Comparison of ENCODE assay signal across 1 cellular context in the genomic region with DNA sequence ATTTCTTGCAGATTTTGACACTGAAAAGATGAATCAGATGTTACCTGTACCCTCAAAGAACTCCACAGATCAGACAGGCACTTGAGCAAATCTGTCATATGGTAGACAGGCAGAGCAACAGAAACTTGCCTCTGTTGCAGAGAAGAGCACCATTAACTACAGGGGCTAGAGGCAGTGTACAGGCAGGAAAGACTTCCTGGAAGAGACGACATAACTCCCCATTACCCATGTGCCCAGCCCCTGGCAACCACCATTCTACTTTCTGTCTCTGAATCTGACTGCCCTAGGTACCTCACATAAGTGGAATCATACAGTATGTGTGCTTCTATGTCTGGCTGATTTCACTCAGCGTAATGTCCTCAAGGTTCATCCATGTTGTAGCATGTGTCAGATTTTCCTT.
TF ChIP-seq lines count a peak whose summit lies in the region.

No MANE protein-coding gene starts in this region.

TF ChIP-seq in SK-N-SH, 30 proteins besides CTCF, POLR2A, EP300 and RAD21:
- TF ChIP-seq USF1 (IDR thresholded peaks at IDR 0.05; ENCODE audit: borderline replicate concordance, low read depth) (no peak), MEF2A (IDR thresholded peaks at IDR 0.05; ENCODE audit: borderline replicate concordance, low read depth) (no peak), EZH2phosphoT487 (IDR thresholded peaks at IDR 0.05; ENCODE audit: borderline replicate concordance, low read depth) (no peak), POLR2AphosphoS5 (IDR thresholded peaks at IDR 0.05; ENCODE audit: low read depth, low read length) (no peak), JUND (IDR thresholded peaks at IDR 0.05) (no peak), YY1 (IDR thresholded peaks at IDR 0.05; ENCODE audit: low read depth) (no peak), NRF1 (IDR thresholded peaks at IDR 0.05; ENCODE audit: low read depth, low read length) (no peak), MAX (IDR thresholded peaks at IDR 0.05; ENCODE audit: low read depth) (no peak), GATA2 (CRISPR knock-in tag; IDR thresholded peaks at IDR 0.05) (no peak), NFIC (IDR thresholded peaks at IDR 0.05; ENCODE audit: borderline replicate concordance) (no peak), CHD2 (IDR thresholded peaks at IDR 0.05; ENCODE audit: low read length, partially characterized antibody) (no peak), SIN3A (IDR thresholded peaks at IDR 0.05; ENCODE audit: borderline replicate concordance, low read depth, low read length) (no peak), RFX5 (IDR thresholded peaks at IDR 0.05; ENCODE audit: low read length) (no peak), RCOR1 (IDR thresholded peaks at IDR 0.05; ENCODE audit: low read length) (no peak), TCF12 (IDR thresholded peaks at IDR 0.05) (no peak), FOXM1 (IDR thresholded peaks at IDR 0.05; ENCODE audit: low read depth) (no peak), TEAD4 (IDR thresholded peaks at IDR 0.05; ENCODE audit: borderline replicate concordance, insufficient read depth) (no peak)
TF ChIP-seq in SK-N-SH: peak in this region for 0.
